ENCODE assay signal across 8 cellular contexts in the genomic region with DNA sequence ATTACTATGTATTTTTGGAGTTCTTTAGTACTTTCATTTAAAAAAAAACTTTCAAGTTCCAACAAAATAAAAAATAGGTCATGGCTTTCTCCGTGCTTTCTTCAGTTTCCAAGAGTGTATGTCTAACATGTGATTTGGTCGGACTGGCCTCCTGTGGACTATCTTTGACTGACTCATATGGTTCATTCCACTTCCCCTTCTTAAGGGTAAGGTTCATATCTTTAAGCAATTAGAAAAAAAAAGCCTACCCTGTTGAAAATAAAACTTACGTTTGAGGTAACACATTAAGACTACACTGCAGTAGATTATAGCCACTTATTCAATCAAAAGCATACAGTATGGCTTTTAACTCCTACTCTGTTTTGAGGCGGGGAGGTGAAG.
DNase-seq lines count a peak whose midpoint lies in the region; ATAC-seq and TF ChIP-seq lines count a peak whose summit lies in the region.

No MANE protein-coding gene starts in this region.

- no peak overlapping the region for H3K56ac ChIP-seq in IMR-90 (ENCODE audit: extremely low read depth, insufficient read depth, low read length)

- no TSS peak for BruUV-seq in IMR-90 (replicated peaks; lab: Mats Ljungman, UMichigan)

- H3K4me3 ChIP-seq in GM12864 (ENCODE audit: low read depth, low read length) (no peak overlapping the region), IMR-90 (ENCODE audit: insufficient read depth, low read depth, low read length) (no peak overlapping the region), epithelial cell of esophagus (ENCODE audit: low read length) (no peak overlapping the region)

- TF ChIP-seq RAD21 in IMR-90 (IDR thresholded peaks at IDR 0.05; ENCODE audit: low read length) = no peak

- no peak overlapping the region for H2BK20ac ChIP-seq in IMR-90 (ENCODE audit: low read depth, low read length)

- peak; percentile 40 for DNase-seq in GM12864 (ENCODE audit: low read depth)
- DNase-seq in IMR-90 = peak; percentile 74
- DNase-seq in epithelial cell of esophagus (ENCODE audit: low read depth) = peak; percentile 2
- no peak for DNase-seq in activated T-helper 2 cell treated with anti-CD3 and anti-CD28 coated beads, Interferon-gamma antibody, Interleukin-2, Interleukin-4, amounts not matched to agents 10 μg/mL and 5 μg/mL and 100 μg/mL, durations not matched to agents 14 hours and 24 hours and 36 hours (ENCODE audit: low spot score)
- no peak for DNase-seq in inferior parietal cortex (ENCODE audit: extremely low spot score)
- DNase-seq in ureter (ENCODE audit: low spot score) = no peak
- no peak for DNase-seq in NCI-H510A (lab: John Stamatoyannopoulos, UW)

- peaks cover 15% of the 10 kb centered on the region for H3K4me1 Mint-ChIP-seq in activated T-helper 2 cell treated with anti-CD3 and anti-CD28 coated beads, Interferon-gamma antibody, Interleukin-2, Interleukin-4, amounts not matched to agents 10 μg/mL and 5 μg/mL and 100 μg/mL, durations not matched to agents 14 hours and 24 hours and 36 hours (ENCODE audit: low read depth)

- no peak overlapping the region for H2AK9ac ChIP-seq in IMR-90 (replicated peaks; ENCODE audit: low read depth, low read length, poor library complexity)

- H4K8ac ChIP-seq in IMR-90 (ENCODE audit: low read depth in 2 of 2, low read length in 2 of 2) = no peak overlapping the region

- H4K91ac ChIP-seq in IMR-90 (ENCODE audit: insufficient read depth, low read depth, low read length) = no peak overlapping the region

- H3K36me3 Mint-ChIP-seq in activated T-helper 2 cell treated with anti-CD3 and anti-CD28 coated beads, Interferon-gamma antibody, Interleukin-2, Interleukin-4, amounts not matched to agents 10 μg/mL and 5 μg/mL and 100 μg/mL, durations not matched to agents 14 hours and 24 hours and 36 hours (ENCODE audit: low read depth) = no peaks in the 10 kb centered on the region

- no peak overlapping the region for H4K5ac ChIP-seq in IMR-90 (ENCODE audit: low read depth, low read length)

- TF ChIP-seq POLR2A in IMR-90 (IDR thresholded peaks at IDR 0.05; ENCODE audit: low read depth, low read length) = no peak

- H3K79me1 ChIP-seq in IMR-90 (ENCODE audit: low read depth in 1 of 2, low read length in 2 of 2) = no peaks in the 10 kb centered on the region

- no peak overlapping the region for H3K18ac ChIP-seq in IMR-90 (ENCODE audit: low read depth, low read length)

- no peak overlapping the region for H3K4ac ChIP-seq in IMR-90 (ENCODE audit: low read depth, low read length)

- H2AFZ ChIP-seq in IMR-90 (replicated peaks; ENCODE audit: low read length, poor library complexity) = no peak overlapping the region

- H2BK5ac ChIP-seq in IMR-90 (ENCODE audit: low read depth, low read length, poor library complexity, severe bottlenecking) = no peak overlapping the region

- H3K4me3 Mint-ChIP-seq in activated T-helper 2 cell treated with anti-CD3 and anti-CD28 coated beads, Interferon-gamma antibody, Interleukin-2, Interleukin-4, amounts not matched to agents 10 μg/mL and 5 μg/mL and 100 μg/mL, durations not matched to agents 14 hours and 24 hours and 36 hours (ENCODE audit: low read depth) = no peak overlapping the region

- H3K27me3 Mint-ChIP-seq in activated T-helper 2 cell treated with anti-CD3 and anti-CD28 coated beads, Interferon-gamma antibody, Interleukin-2, Interleukin-4, amounts not matched to agents 10 μg/mL and 5 μg/mL and 100 μg/mL, durations not matched to agents 14 hours and 24 hours and 36 hours (ENCODE audit: low read depth) = peaks cover 2% of the 10 kb centered on the region

- no peaks in the 10 kb centered on the region for H4K20me1 ChIP-seq in IMR-90 (ENCODE audit: insufficient read depth, low read length)

- no peak overlapping the region for H3K23ac ChIP-seq in IMR-90 (ENCODE audit: low read depth, low read length)

- WGBS in IMR-90 (ENCODE audit: extremely low coverage in 2 of 2, insufficient read length in 1 of 2), 2 experiments = no CpG with 5 or more reads among the region's 4 CpGs

- no peak overlapping the region for H3K27ac ChIP-seq in IMR-90 (ENCODE audit: insufficient read depth, low read length)

- H3K9me3 Mint-ChIP-seq in activated T-helper 2 cell treated with anti-CD3 and anti-CD28 coated beads, Interferon-gamma antibody, Interleukin-2, Interleukin-4, amounts not matched to agents 10 μg/mL and 5 μg/mL and 100 μg/mL, durations not matched to agents 14 hours and 24 hours and 36 hours = no peaks in the 10 kb centered on the region

- no peak for TF ChIP-seq CTCF in GM12864 (IDR thresholded peaks at IDR 0.05; ENCODE audit: low read depth, low read length, missing control alignments)
- no peak for TF ChIP-seq CTCF in IMR-90 (conservative IDR thresholded peaks at IDR 0.05; ENCODE audit: low read depth, low read length)
- no peak for TF ChIP-seq CTCF in epithelial cell of esophagus (IDR thresholded peaks at IDR 0.05; ENCODE audit: insufficient read depth, low read depth, low read length, missing control alignments)

- dilution Hi-C loops in IMR-90 (cut with HindIII; ENCODE audit: low sequenced_read_pairs, unreplicated experiment) = no loop called here

- CTCF ChIA-PET in IMR-90 (lab: Yijun Ruan, JAX) = no interaction called here

- H3K27ac Mint-ChIP-seq in activated T-helper 2 cell treated with anti-CD3 and anti-CD28 coated beads, Interferon-gamma antibody, Interleukin-2, Interleukin-4, amounts not matched to agents 10 μg/mL and 5 μg/mL and 100 μg/mL, durations not matched to agents 14 hours and 24 hours and 36 hours = no peak overlapping the region

- H3K9me3 ChIP-seq in IMR-90 (ENCODE audit: control insufficient read depth, insufficient read depth, low read length) = no peaks in the 10 kb centered on the region

- H2BK15ac ChIP-seq in IMR-90 (ENCODE audit: low read depth, low read length) = no peak overlapping the region

- H3K9ac ChIP-seq in IMR-90 (ENCODE audit: low read depth, low read length) = no peak overlapping the region

- H3K14ac ChIP-seq in IMR-90 (replicated peaks; ENCODE audit: low read depth, low read length) = no peak overlapping the region

- no peak overlapping the region for H3K4me2 ChIP-seq in IMR-90 (ENCODE audit: low read depth, low read length)

- no peaks in the 10 kb centered on the region for H3K36me3 ChIP-seq in IMR-90 (ENCODE audit: control insufficient read depth, insufficient read depth, low read length)

- peak; percentile 99 for ATAC-seq in GM21717 (IDR thresholded peaks at IDR 0.05; ENCODE audit: unreplicated experiment)
- peak; percentile 54; the same call in 1 of the 2 replicates for ATAC-seq in IMR-90 (ENCODE audit: low read depth)

- POLR2A ChIA-PET in IMR-90 (lab: Charles Lee; ENCODE audit: unreplicated experiment) = no interaction called here

- H2AK5ac ChIP-seq in IMR-90 (ENCODE audit: low read depth, low read length) = no peak overlapping the region

- intact Hi-C loops in IMR-90 (cut with micrococcal nuclease) = no loop called here
- intact Hi-C loops in activated T-helper 2 cell treated with anti-CD3 and anti-CD28 coated beads, Interferon-gamma antibody, Interleukin-2, Interleukin-4, amounts not matched to agents 10 μg/mL and 5 μg/mL and 100 μg/mL, durations not matched to agents 14 hours and 24 hours and 36 hours (cut with micrococcal nuclease) = no loop called here

- no peak overlapping the region for H2BK120ac ChIP-seq in IMR-90 (ENCODE audit: low read depth, low read length)

- no peaks in the 10 kb centered on the region for H3K27me3 ChIP-seq in IMR-90 (ENCODE audit: control insufficient read depth, insufficient read depth, low read length)

- peaks cover 2% of the 10 kb centered on the region for H3K4me1 ChIP-seq in IMR-90 (ENCODE audit: control insufficient read depth, insufficient read depth, low read length)

- in situ Hi-C loops in IMR-90 (cut with MboI; ENCODE audit: low sequenced_read_pairs) = no loop called here

- no peaks in the 10 kb centered on the region for H3K9me1 ChIP-seq in IMR-90 (ENCODE audit: insufficient read depth, low read length)

TF ChIP-seq in IMR-90, 13 proteins besides CTCF, POLR2A, EP300 and RAD21:
- TF ChIP-seq RFX5 (IDR thresholded peaks at IDR 0.05; ENCODE audit: low read depth, low read length) = no peak
- no peak for TF ChIP-seq CEBPB (IDR thresholded peaks at IDR 0.05; ENCODE audit: low read depth, low read length)
- no peak for TF ChIP-seq FOS (IDR thresholded peaks at IDR 0.05; ENCODE audit: low read depth, low read length)
- TF ChIP-seq, protein P1, sequence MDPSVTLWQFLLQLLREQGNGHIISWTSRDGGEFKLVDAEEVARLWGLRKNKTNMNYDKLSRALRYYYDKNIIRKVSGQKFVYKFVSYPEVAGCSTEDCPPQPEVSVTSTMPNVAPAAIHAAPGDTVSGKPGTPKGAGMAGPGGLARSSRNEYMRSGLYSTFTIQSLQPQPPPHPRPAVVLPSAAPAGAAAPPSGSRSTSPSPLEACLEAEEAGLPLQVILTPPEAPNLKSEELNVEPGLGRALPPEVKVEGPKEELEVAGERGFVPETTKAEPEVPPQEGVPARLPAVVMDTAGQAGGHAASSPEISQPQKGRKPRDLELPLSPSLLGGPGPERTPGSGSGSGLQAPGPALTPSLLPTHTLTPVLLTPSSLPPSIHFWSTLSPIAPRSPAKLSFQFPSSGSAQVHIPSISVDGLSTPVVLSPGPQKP (IDR thresholded peaks at IDR 0.05; ENCODE audit: borderline replicate concordance, low read depth, low read length) = no peak
- TF ChIP-seq CHD1 (IDR thresholded peaks at IDR 0.05; ENCODE audit: low read depth, low read length) = no peak
- TF ChIP-seq BHLHE40 (IDR thresholded peaks at IDR 0.05; ENCODE audit: low read depth, low read length) = no peak
- no peak for TF ChIP-seq MAZ (IDR thresholded peaks at IDR 0.05; ENCODE audit: borderline replicate concordance, low read depth, low read length)
- TF ChIP-seq MXI1 (IDR thresholded peaks at IDR 0.05; ENCODE audit: borderline replicate concordance, low read depth, low read length) = no peak
- no peak for TF ChIP-seq MAFK (IDR thresholded peaks at IDR 0.05; ENCODE audit: low read depth, low read length)
- TF ChIP-seq, protein P2, sequence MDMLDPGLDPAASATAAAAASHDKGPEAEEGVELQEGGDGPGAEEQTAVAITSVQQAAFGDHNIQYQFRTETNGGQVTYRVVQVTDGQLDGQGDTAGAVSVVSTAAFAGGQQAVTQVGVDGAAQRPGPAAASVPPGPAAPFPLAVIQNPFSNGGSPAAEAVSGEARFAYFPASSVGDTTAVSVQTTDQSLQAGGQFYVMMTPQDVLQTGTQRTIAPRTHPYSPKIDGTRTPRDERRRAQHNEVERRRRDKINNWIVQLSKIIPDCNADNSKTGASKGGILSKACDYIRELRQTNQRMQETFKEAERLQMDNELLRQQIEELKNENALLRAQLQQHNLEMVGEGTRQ (IDR thresholded peaks at IDR 0.05; ENCODE audit: low read depth, low read length) = no peak
- no peak for TF ChIP-seq NFE2L2 (IDR thresholded peaks at IDR 0.05; ENCODE audit: low read depth, low read length)
- TF ChIP-seq SMC3 (IDR thresholded peaks at IDR 0.05; ENCODE audit: low read depth, low read length) = no peak
- TF ChIP-seq RCOR1 (IDR thresholded peaks at IDR 0.05; ENCODE audit: insufficient replicate concordance, low read length) = no peak

Comparison
In these comparisons a context has a peak if more than half of its experiments do, and no peak if none do; other contexts are left out.
1. DNase-seq: peak in GM12864 (single experiment), IMR-90 (single experiment) and epithelial cell of esophagus (single experiment); none in activated T-helper 2 cell treated with anti-CD3 and anti-CD28 coated beads, Interferon-gamma antibody, Interleukin-2, Interleukin-4, amounts not matched to agents 10 μg/mL and 5 μg/mL and 100 μg/mL, durations not matched to agents 14 hours and 24 hours and 36 hours (single experiment), inferior parietal cortex (single experiment), ureter (single experiment) and NCI-H510A (single experiment).